In the genomic region with DNA sequence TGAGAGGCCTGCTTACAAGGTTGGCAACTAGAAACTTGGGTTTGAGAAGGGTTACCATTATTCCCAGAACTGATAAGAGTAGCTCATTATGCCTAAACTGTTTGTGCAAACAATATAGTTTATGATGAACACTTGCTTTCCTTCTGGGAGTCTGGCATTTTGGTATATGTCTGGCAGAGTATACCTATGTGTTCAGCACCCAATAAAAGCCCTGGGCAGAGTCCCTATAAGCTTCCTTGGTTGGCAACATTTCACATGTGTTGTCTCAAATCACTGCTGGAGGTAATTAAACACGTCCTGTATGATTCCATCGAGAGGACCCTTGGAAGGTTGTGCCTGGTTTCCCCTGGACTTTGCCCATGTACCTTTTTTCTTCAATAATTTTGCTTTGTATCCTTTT, we compare ENCODE assay signal across 30 cellular contexts. TPM values are rescaled to one million over a fixed set of nuclear protein-coding genes. Genes with fewer than 3 reads are reported as not detected.
"Had no signal": no experiment of that assay in that cellular context is flagged by ENCODE, and none has a peak within 500 bp of the region (broad histone marks: within the 10 kb centered on the region; RNA-seq: fewer than 3 reads in every experiment).

No MANE protein-coding gene starts in this region.

- H3K4me1 ChIP-seq: stomach, suprapubic skin, testis, thyroid gland, tibial artery, tibial nerve, transverse colon, upper lobe of left lung, upper lobe of right lung, uterus, vagina had no signal

- DNase-seq: stimulated activated CD4-positive, alpha-beta T cell treated with anti-CD3 and anti-CD28 coated beads, Interleukin-2, amount 100 ng/mL, for 48 hours; stimulated activated CD4-positive, alpha-beta T cell treated with anti-CD3 and anti-CD28 coated beads, Interleukin-4, amount 100 ng/mL, for 1 hour; stimulated activated CD4-positive, alpha-beta T cell treated with anti-CD3 and anti-CD28 coated beads, Interleukin-4, amount 100 ng/mL, for 24 hours; stimulated activated CD4-positive, alpha-beta T cell treated with anti-CD3 and anti-CD28 coated beads, Interleukin-4, amount 100 ng/mL, for 4 hours; stimulated activated CD8-positive, alpha-beta memory T cell treated with anti-CD3 and anti-CD28 coated beads, Interleukin-4, amount 100 ng/mL, for 48 hours; stimulated activated naive B cell treated with anti-CD40 and anti-IgM and Interleukin-4, amounts not matched to agents 10 μg/mL and 1 μg/mL and 100 μg/mL, for 72 hours; stimulated activated naive CD4-positive, alpha-beta T cell; stimulated activated naive CD4-positive, alpha-beta T cell treated with Interleukin-2 at 50 U/mL for 16 hours; stimulated activated naive CD8-positive, alpha-beta T cell treated with anti-CD3 and anti-CD28 coated beads, Interleukin-15, amount 100 ng/mL, for 72 hours; stimulated activated naive CD8-positive, alpha-beta T cell treated with anti-CD3 and anti-CD28 coated beads, Interleukin-15, Interleukin-2, amounts not matched to agents 100 U/mL and 50 U/mL, for 24 hours; stomach; substantia nigra; testis; thyroid gland; tibial artery; transverse colon; trophoblast cell; upper lobe of left lung; upper lobe of right lung; uterus had no signal

- FAIRE-seq: urothelium cell line had no signal

- ATAC-seq: stimulated activated effector memory CD8-positive, alpha-beta T cell treated with anti-CD3 and anti-CD28 coated beads, Interleukin-12 subunit alpha, Interleukin-12 subunit beta, amount 100 ng/mL, for 72 hours; stimulated activated memory B cell treated with anti-CD40 and anti-IgM and Interleukin-4, amounts not matched to agents 10 μg/mL and 1 μg/mL and 100 μg/mL, for 72 hours; stimulated activated naive B cell treated with anti-CD40 and anti-IgM and Interleukin-4, amounts not matched to agents 10 μg/mL and 1 μg/mL and 100 μg/mL, for 72 hours; stimulated activated naive CD8-positive, alpha-beta T cell treated with anti-CD3 and anti-CD28 coated beads, Interleukin-15, amount 100 ng/mL, for 72 hours; stimulated activated naive CD8-positive, alpha-beta T cell treated with anti-CD3 and anti-CD28 coated beads, Interleukin-15, Interleukin-2, amounts not matched to agents 100 U/mL and 50 U/mL, for 24 hours; upper lobe of right lung had no signal

- H3K9me3 ChIP-seq: stomach, suprapubic skin, testis, thoracic aorta, thyroid gland, tibial artery, tibial nerve, transverse colon, upper lobe of left lung, upper lobe of right lung, uterus, vagina had no signal

- H3K36me3 ChIP-seq: thoracic aorta, thyroid gland, transverse colon, upper lobe of left lung, uterus had no signal

- H3K4me3 ChIP-seq: stomach, suprapubic skin, testis, thoracic aorta, thyroid gland, tibial artery, tibial nerve, transverse colon, upper lobe of left lung, upper lobe of right lung, uterus, vagina had no signal

RNA-seq across cellular contexts. Expression of gene DMRTA2, which starts 39.7 kb away (rescaled TPM):
- total RNA-seq: subcutaneous adipose tissue, suprapubic skin, thyroid gland, tibial nerve, transverse colon, upper lobe of right lung, ureter, urinary bladder, uterus, vagina had no signal
- polyA plus RNA-seq: urinary bladder had no signal
